In the genomic region with DNA sequence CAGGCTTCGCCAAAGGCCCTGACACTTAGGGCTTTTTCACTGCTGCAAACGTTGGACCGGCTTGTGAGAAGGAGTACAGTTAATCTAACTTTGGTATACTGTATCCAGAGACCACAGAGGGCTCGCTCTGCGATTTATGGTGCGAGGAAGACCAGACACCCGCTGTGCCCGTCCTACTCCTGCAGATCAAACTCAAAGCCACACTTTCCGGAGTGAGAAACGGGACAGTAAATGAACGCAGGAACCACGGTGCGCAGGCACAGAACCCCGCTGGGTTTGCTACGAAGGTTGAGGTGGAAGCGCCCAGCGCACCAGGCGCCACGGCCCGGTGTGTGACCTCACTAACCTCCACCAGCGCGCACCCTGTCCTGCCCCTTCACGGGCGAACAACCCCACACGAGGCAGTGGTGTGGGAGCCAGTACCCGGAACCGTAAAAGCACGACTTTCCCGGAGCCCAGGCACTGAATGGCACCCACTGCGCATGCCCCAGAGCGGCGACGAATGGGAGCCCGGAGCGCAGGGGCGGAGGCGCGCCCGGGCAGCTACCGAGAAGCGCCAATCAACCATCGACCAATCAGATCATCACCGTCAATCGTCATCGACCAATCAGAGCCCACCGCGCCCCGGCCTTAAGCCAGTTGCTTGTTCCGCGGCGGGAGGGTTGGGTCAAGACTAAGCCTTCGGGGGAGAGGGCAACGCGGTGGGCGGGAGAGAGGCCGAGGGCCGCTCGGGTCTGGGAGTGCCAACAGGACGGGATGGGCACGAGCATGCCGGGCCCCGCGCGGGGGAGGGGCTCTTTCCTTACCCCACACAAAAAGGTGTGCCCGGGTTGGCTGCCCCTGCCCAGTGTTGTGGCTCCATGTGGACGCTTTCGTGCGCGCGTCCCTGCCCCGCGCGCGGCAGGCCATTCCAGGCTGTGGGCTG, we compare ENCODE assay signal across 8 cellular contexts. TPM values are rescaled to one million over a fixed set of nuclear protein-coding genes. Genes with fewer than 3 reads are reported as not detected.
A peak's percentile ranks its signal among the peaks of the same experiment; 100 is the strongest.
DNase-seq lines count a peak whose midpoint lies in the region; ATAC-seq, FAIRE-seq and TF ChIP-seq lines count a peak whose summit lies in the region.

No MANE protein-coding gene starts in this region.

- H3K9me3 ChIP-seq in Caco-2 = no peaks in the 10 kb centered on the region

- H3K36me3 Mint-ChIP-seq in Caco-2 (ENCODE audit: insufficient read depth, unreplicated experiment) = peaks cover 15% of the 10 kb centered on the region
- H3K36me3 Mint-ChIP-seq in activated CD8-positive, alpha-beta memory T cell treated with anti-CD3 and anti-CD28 coated beads, Interleukin-2, amount 10 ng/mL, durations not matched to agents 7 days and 5 days = no peaks in the 10 kb centered on the region

- peak overlapping the region; percentile 66 for H3K27ac Mint-ChIP-seq in Caco-2 (ENCODE audit: unreplicated experiment)
- peak overlapping the region; percentile 90 for H3K27ac Mint-ChIP-seq in activated CD8-positive, alpha-beta memory T cell treated with anti-CD3 and anti-CD28 coated beads, Interleukin-2, amount 10 ng/mL, durations not matched to agents 7 days and 5 days

- CTCF ChIA-PET in Caco-2 (lab: Charles Lee) = interaction anchor here (0.6 to 0.9 kb wide), 7 partner anchors 11 to 476 kb away, joined by 3 to 6 read pairs (median 4); a partner anchor contains a TSS
- CTCF ChIA-PET in activated CD8-positive, alpha-beta memory T cell treated with anti-CD3 and anti-CD28 coated beads, Interleukin-2, amount 10 ng/mL, durations not matched to agents 7 days and 5 days (lab: Charles Lee) = interaction anchor here (0.7 kb wide), 1 partner anchor 10 kb away, joined by 3 read pairs; no protein-coding TSS in a partner anchor

- peak overlapping the region; percentile 79 for H3K4me3 Mint-ChIP-seq in Caco-2 (ENCODE audit: unreplicated experiment)
- peak overlapping the region; percentile 87 for H3K4me3 Mint-ChIP-seq in activated CD8-positive, alpha-beta memory T cell treated with anti-CD3 and anti-CD28 coated beads, Interleukin-2, amount 10 ng/mL, durations not matched to agents 7 days and 5 days

- peaks cover 6% of the 10 kb centered on the region for H3K4me1 Mint-ChIP-seq in Caco-2 (ENCODE audit: low read depth, unreplicated experiment)
- H3K4me1 Mint-ChIP-seq in activated CD8-positive, alpha-beta memory T cell treated with anti-CD3 and anti-CD28 coated beads, Interleukin-2, amount 10 ng/mL, durations not matched to agents 7 days and 5 days = peaks cover 9% of the 10 kb centered on the region

- no TSS peak for BruUV-seq in Caco-2 (replicated peaks; lab: Mats Ljungman, UMichigan)

- H3K9me3 Mint-ChIP-seq in Caco-2 (ENCODE audit: unreplicated experiment) = no peaks in the 10 kb centered on the region
- H3K9me3 Mint-ChIP-seq in activated CD8-positive, alpha-beta memory T cell treated with anti-CD3 and anti-CD28 coated beads, Interleukin-2, amount 10 ng/mL, durations not matched to agents 7 days and 5 days (ENCODE audit: low read depth) = no peaks in the 10 kb centered on the region

- H3K4me3 ChIP-seq in Caco-2 (ENCODE audit: low read depth, low read length) = peak overlapping the region; percentile 72

- H3K27me3 ChIP-seq in Caco-2 (replicated peaks; ENCODE audit: control insufficient read depth, insufficient read depth, low read length) = no peaks in the 10 kb centered on the region

- H3K27me3 Mint-ChIP-seq in Caco-2 (ENCODE audit: insufficient read depth, unreplicated experiment) = no peaks in the 10 kb centered on the region
- H3K27me3 Mint-ChIP-seq in activated CD8-positive, alpha-beta memory T cell treated with anti-CD3 and anti-CD28 coated beads, Interleukin-2, amount 10 ng/mL, durations not matched to agents 7 days and 5 days = no peaks in the 10 kb centered on the region

- peak; percentile 92 for ATAC-seq in GM21381 (IDR thresholded peaks at IDR 0.05; ENCODE audit: unreplicated experiment)
- peak; percentile 95 for ATAC-seq in activated CD8-positive, alpha-beta memory T cell treated with anti-CD3 and anti-CD28 coated beads, Interleukin-2, amount 10 ng/mL, durations not matched to agents 7 days and 5 days

- no peaks in the 10 kb centered on the region for H3K4me1 ChIP-seq in Caco-2

- FAIRE-seq in HTR-8/SVneo (lab: Jason Lieb, UNC) (no peak), endometrium (lab: Jason Lieb, UNC) (peak; percentile 51)

- no peak for TF ChIP-seq CTCF in Caco-2 (IDR thresholded peaks at IDR 0.05; ENCODE audit: insufficient read depth in 1 of 2, low read depth in 1 of 2, low read length in 1 of 2, severe bottlenecking in 1 of 2, unreplicated experiment in 1 of 2)

- DNase-seq in Caco-2 (peak; percentile 92 to 93), HTR-8/SVneo (ENCODE audit: insufficient read length, low spot score) (peak; percentile 89), NOMO-1 treated with DMSO at 0.1 percent for 48 hours (lab: John Stamatoyannopoulos, UW; ENCODE audit: unreplicated experiment) (peak; percentile 86), mesenteric fat pad (ENCODE audit: low spot score) (peak; percentile 96)
- peak; percentile 93 for DNase-seq in activated CD8-positive, alpha-beta memory T cell treated with anti-CD3 and anti-CD28 coated beads, Interleukin-2, amount 10 ng/mL, durations not matched to agents 7 days and 5 days
- peak; percentile 72 for DNase-seq in stimulated activated CD8-positive, alpha-beta memory T cell treated with anti-CD3 and anti-CD28 coated beads, Interleukin-15, amount 100 ng/mL, for 1 hour (ENCODE audit: low read depth)

- POLR2A ChIA-PET in Caco-2 (lab: Charles Lee) = interaction anchor here (0.6 to 1.0 kb wide), 3 partner anchors 55 to 142 kb away, joined by 4 to 10 read pairs (median 7); no protein-coding TSS in a partner anchor

- H3K36me3 ChIP-seq in Caco-2 (ENCODE audit: control insufficient read depth, insufficient read depth, low read length) = no peaks in the 10 kb centered on the region

- intact Hi-C loops in Caco-2 (cut with micrococcal nuclease; ENCODE audit: unreplicated experiment) = loop anchor here (10.0 kb wide), 1 partner anchor 56 kb away; a partner anchor contains a TSS

RNA-seq across cellular contexts. Expression of a gene that starts 21.3 kb away (rescaled TPM):
- 26.7 and 28.6 TPM in 2 replicates for total RNA-seq in Caco-2 (2022)
- 10 to 100 TPM; 34.8 to 50.5 TPM for total RNA-seq in activated CD8-positive, alpha-beta memory T cell treated with anti-CD3 and anti-CD28 coated beads, Interleukin-2, amount 10 ng/mL, durations not matched to agents 7 days and 5 days
- 73.4 TPM for total RNA-seq in mesenteric fat pad

RNA-seq across cellular contexts. Expression of a gene that starts 22.6 kb away (rescaled TPM):
- 25.4 and 25.6 TPM in 2 replicates for total RNA-seq in Caco-2 (2022)
- 10 to 100 TPM; 25.7 to 29.6 TPM for total RNA-seq in activated CD8-positive, alpha-beta memory T cell treated with anti-CD3 and anti-CD28 coated beads, Interleukin-2, amount 10 ng/mL, durations not matched to agents 7 days and 5 days
- 18.2 TPM for total RNA-seq in mesenteric fat pad

RNA-seq across cellular contexts. Expression of a gene that starts 27.2 kb away (rescaled TPM):
- total RNA-seq in Caco-2 (2022) (3.2 and 5.4 TPM in 2 replicates), mesenteric fat pad (20.7 TPM)
- total RNA-seq in activated CD8-positive, alpha-beta memory T cell treated with anti-CD3 and anti-CD28 coated beads, Interleukin-2, amount 10 ng/mL, durations not matched to agents 7 days and 5 days = 10 to 100 TPM; 21.4 to 21.6 TPM

RNA-seq across cellular contexts. Expression of a gene that starts 42.2 kb away (rescaled TPM):
- total RNA-seq in Caco-2 (2022) = 16.7 and 17.6 TPM in 2 replicates
- total RNA-seq in activated CD8-positive, alpha-beta memory T cell treated with anti-CD3 and anti-CD28 coated beads, Interleukin-2, amount 10 ng/mL, durations not matched to agents 7 days and 5 days = 1 to 10 TPM; 6.9 to 7.9 TPM
- total RNA-seq in mesenteric fat pad = 4.0 TPM

RNA-seq across cellular contexts. Expression of a gene that starts 57.8 kb away (rescaled TPM):
- total RNA-seq in Caco-2 (2022) = 28.1 and 32.0 TPM in 2 replicates
- total RNA-seq in activated CD8-positive, alpha-beta memory T cell treated with anti-CD3 and anti-CD28 coated beads, Interleukin-2, amount 10 ng/mL, durations not matched to agents 7 days and 5 days = 10 to 100 TPM; 29.4 to 34.1 TPM
- total RNA-seq in mesenteric fat pad = 103 TPM

Comparison
In these comparisons a context has a peak if more than half of its experiments do, and no peak if none do; other contexts are left out.
1. Peak in every context shown above with its lines: DNase-seq, ATAC-seq and H3K4me3 ChIP-seq.